18 cellular contexts compared by ENCODE assay signal in the genomic region with DNA sequence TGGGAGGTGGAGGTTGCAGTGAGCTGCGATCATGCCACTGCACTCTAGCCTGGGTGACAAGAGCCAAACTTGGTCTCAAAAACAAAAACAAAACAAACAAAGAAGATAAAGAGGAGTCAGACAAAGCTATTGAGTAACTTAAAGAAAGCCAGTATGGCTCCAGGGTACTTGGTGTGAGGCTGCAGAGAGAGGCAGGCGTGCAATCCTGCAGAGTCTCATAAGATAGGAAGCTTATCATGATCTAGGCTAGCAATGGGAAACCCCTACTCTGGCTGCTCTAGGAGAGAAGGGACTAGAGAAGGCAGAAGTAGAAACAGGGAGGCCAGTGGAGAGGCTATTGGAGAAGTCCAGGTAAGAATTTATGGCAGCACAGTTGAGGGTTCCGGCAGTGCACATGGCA.
"Had no signal": no experiment of that assay in that cellular context is flagged by ENCODE, and none has a peak within 500 bp of the region (broad histone marks: within the 10 kb centered on the region; RNA-seq: fewer than 3 reads in every experiment).

No MANE protein-coding gene starts in this region.

- H3K4me1 ChIP-seq: heart left ventricle, upper lobe of right lung, vagina had no signal

- H3K4me3 Mint-ChIP-seq: naive thymus-derived CD4-positive, alpha-beta T cell had no signal

- FAIRE-seq: endometrium, frontal cortex, small intestine had no signal

- H3K27ac Mint-ChIP-seq: naive thymus-derived CD4-positive, alpha-beta T cell; progenitor cell of endocrine pancreas had no signal

- H3K9me3 ChIP-seq: heart left ventricle, ovary, tibial artery, upper lobe of right lung, vagina had no signal

- H3K27me3 ChIP-seq: heart left ventricle, ovary, tibial artery, upper lobe of right lung, vagina had no signal

- H3K27ac ChIP-seq: heart left ventricle, ovary, tibial artery, upper lobe of right lung, vagina had no signal

- H3K36me3 ChIP-seq: heart left ventricle, ovary, tibial artery, upper lobe of right lung, vagina had no signal

- H3K4me3 ChIP-seq: heart left ventricle, ovary, tibial artery, upper lobe of right lung, vagina had no signal

- H3K27me3 Mint-ChIP-seq: naive thymus-derived CD4-positive, alpha-beta T cell; progenitor cell of endocrine pancreas had no signal

- DNase-seq: effector memory CD4-positive, alpha-beta T cell; heart left ventricle; hippocampal formation; kidney glomerular epithelial cell; naive thymus-derived CD4-positive, alpha-beta T cell; nucleus accumbens; ovary; right cardiac atrium; small intestine; stimulated activated CD4-positive, alpha-beta T cell treated with anti-CD3 and anti-CD28 coated beads, Interleukin-12 subunit alpha, Interleukin-12 subunit beta, amount 100 ng/mL, for 4 hours; stimulated activated naive CD4-positive, alpha-beta T cell; tibial artery; upper lobe of right lung had no signal

- H3K4me1 Mint-ChIP-seq: naive thymus-derived CD4-positive, alpha-beta T cell had no signal

- ATAC-seq: esophagus mucosa; heart left ventricle; naive thymus-derived CD4-positive, alpha-beta T cell; right cardiac atrium; upper lobe of right lung had no signal

- H3K36me3 Mint-ChIP-seq: naive thymus-derived CD4-positive, alpha-beta T cell had no signal
